ENCODE assay signal across 8 cellular contexts in the genomic region with DNA sequence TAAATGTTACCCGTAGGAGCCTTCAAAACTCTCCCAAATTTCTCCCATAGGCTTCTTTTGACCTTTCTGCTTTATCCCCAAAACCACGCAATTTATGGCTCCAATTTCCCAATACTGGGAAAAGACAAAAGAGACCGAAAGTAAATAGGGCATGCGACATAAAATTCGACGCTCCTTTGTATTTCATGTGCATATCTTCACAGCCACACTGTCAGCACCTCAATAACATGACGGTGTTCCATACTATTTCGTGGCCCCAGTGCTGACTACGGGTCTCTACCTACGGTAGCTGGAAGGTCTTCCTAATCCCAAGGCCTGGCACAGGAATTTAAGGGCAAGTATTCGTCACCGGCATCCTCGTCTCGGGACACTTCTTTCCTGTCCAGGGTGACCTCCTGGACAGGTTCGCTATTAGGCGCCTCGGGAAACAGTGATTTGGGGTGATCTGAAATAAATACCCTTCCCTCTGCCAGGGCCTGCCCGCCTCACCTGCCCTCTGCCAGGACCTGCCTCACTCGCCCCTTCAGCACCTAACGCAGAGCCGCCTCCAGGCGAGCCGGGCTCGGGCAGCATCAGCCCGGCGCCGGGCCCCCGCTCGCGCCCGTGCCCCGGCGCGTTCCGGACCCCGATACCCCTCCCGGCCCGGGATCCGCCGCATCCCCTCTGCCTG. TPM values are rescaled to one million over a fixed set of nuclear protein-coding genes. Genes with fewer than 3 reads are reported as not detected.
DNase-seq lines count a peak whose midpoint lies in the region; ATAC-seq and TF ChIP-seq lines count a peak whose summit lies in the region.

No MANE protein-coding gene starts in this region.

- H3K4me1 ChIP-seq in PC-9 (replicated peaks; ENCODE audit: insufficient read depth) (peaks cover 33% of the 10 kb centered on the region), neutrophil (ENCODE audit: control insufficient read depth in 1 of 2, insufficient read depth in 1 of 2, low read depth in 1 of 2, low read length in 1 of 2) (peaks cover 19% of the 10 kb centered on the region in 2 experiments)

- no peaks in the 10 kb centered on the region for H3K9me3 Mint-ChIP-seq in activated T-helper 2 cell treated with anti-CD3 and anti-CD28 coated beads, Interferon-gamma antibody, Interleukin-2, Interleukin-4, amounts not matched to agents 10 μg/mL and 5 μg/mL and 100 μg/mL, durations not matched to agents 14 hours and 24 hours and 36 hours

- CTCF ChIA-PET in PC-9 (lab: Charles Lee): no interaction called here

- H3K9me2 ChIP-seq in PC-9 (ENCODE audit: insufficient read depth): no peaks in the 10 kb centered on the region

- H3K36me3 Mint-ChIP-seq in activated T-helper 2 cell treated with anti-CD3 and anti-CD28 coated beads, Interferon-gamma antibody, Interleukin-2, Interleukin-4, amounts not matched to agents 10 μg/mL and 5 μg/mL and 100 μg/mL, durations not matched to agents 14 hours and 24 hours and 36 hours (ENCODE audit: low read depth): no peaks in the 10 kb centered on the region

- TF ChIP-seq CTCF in C4-2B (conservative IDR thresholded peaks at IDR 0.05) (no peak), PC-9 (conservative IDR thresholded peaks at IDR 0.05) (no peak), fibroblast of villous mesenchyme (IDR thresholded peaks at IDR 0.05; ENCODE audit: insufficient read depth, low read depth, low read length) (no peak), neutrophil (IDR thresholded peaks at IDR 0.05) (no peak)

- TSS peak; percentile 45 for BruUV-seq in PC-9 (replicated peaks; lab: Mats Ljungman, UMichigan)

- no peaks in the 10 kb centered on the region for H3K36me3 ChIP-seq in PC-9 (ENCODE audit: low read depth)
- no peaks in the 10 kb centered on the region for H3K36me3 ChIP-seq in neutrophil

- H3K4me1 Mint-ChIP-seq in activated T-helper 2 cell treated with anti-CD3 and anti-CD28 coated beads, Interferon-gamma antibody, Interleukin-2, Interleukin-4, amounts not matched to agents 10 μg/mL and 5 μg/mL and 100 μg/mL, durations not matched to agents 14 hours and 24 hours and 36 hours (ENCODE audit: low read depth): peaks cover 34% of the 10 kb centered on the region

- peaks cover 12% of the 10 kb centered on the region; the same call in 1 of the 2 replicates for H4K20me1 ChIP-seq in PC-9 (ENCODE audit: insufficient read depth)

- intact Hi-C loops in PC-9 (cut with micrococcal nuclease; ENCODE audit: unreplicated experiment): no loop called here
- intact Hi-C loops in activated T-helper 2 cell treated with anti-CD3 and anti-CD28 coated beads, Interferon-gamma antibody, Interleukin-2, Interleukin-4, amounts not matched to agents 10 μg/mL and 5 μg/mL and 100 μg/mL, durations not matched to agents 14 hours and 24 hours and 36 hours (cut with micrococcal nuclease): loop anchor here (5.0 to 10.0 kb wide), 4 partner anchors 85 to 310 kb away; a partner anchor contains a TSS

- ATAC-seq in GM19351 (IDR thresholded peaks at IDR 0.05; ENCODE audit: unreplicated experiment) (peak; percentile 71), HG03460 (IDR thresholded peaks at IDR 0.05; ENCODE audit: unreplicated experiment) (peak; percentile 65)

- H3K27ac ChIP-seq in C4-2B (peak overlapping the region; percentile 91), PC-9 (peak overlapping the region; percentile 48), neutrophil (peak overlapping the region; percentile 86)

- H3K27me3 ChIP-seq in PC-9 (ENCODE audit: insufficient read depth, low read depth): no peaks in the 10 kb centered on the region
- H3K27me3 ChIP-seq in neutrophil: no peaks in the 10 kb centered on the region

- H3K9me3 ChIP-seq in PC-9 (ENCODE audit: insufficient read depth, low read depth) (no peaks in the 10 kb centered on the region), neutrophil (no peaks in the 10 kb centered on the region)

- H2AFZ ChIP-seq in PC-9: peak overlapping the region; percentile 98

- H3K79me2 ChIP-seq in PC-9 (ENCODE audit: low read depth): peaks cover 47% of the 10 kb centered on the region

- peak overlapping the region; percentile 79 for H3K4me2 ChIP-seq in PC-9

- peak overlapping the region; percentile 79 for H3K4me3 Mint-ChIP-seq in activated T-helper 2 cell treated with anti-CD3 and anti-CD28 coated beads, Interferon-gamma antibody, Interleukin-2, Interleukin-4, amounts not matched to agents 10 μg/mL and 5 μg/mL and 100 μg/mL, durations not matched to agents 14 hours and 24 hours and 36 hours (ENCODE audit: low read depth)

- peak; percentile 43 to 57 for DNase-seq in PC-9
- peak; percentile 66 for DNase-seq in activated T-helper 2 cell treated with anti-CD3 and anti-CD28 coated beads, Interferon-gamma antibody, Interleukin-2, Interleukin-4, amounts not matched to agents 10 μg/mL and 5 μg/mL and 100 μg/mL, durations not matched to agents 14 hours and 24 hours and 36 hours (ENCODE audit: low spot score)
- DNase-seq in fibroblast of villous mesenchyme (ENCODE audit: low read depth): no peak
- peak; percentile 47 for DNase-seq in superior temporal gyrus (ENCODE audit: extremely low spot score)

- POLR2A ChIA-PET in PC-9 (lab: Charles Lee; ENCODE audit: unreplicated experiment): interaction anchor here (0.6 kb wide), 1 partner anchor 362 kb away, joined by 4 read pairs; no protein-coding TSS in a partner anchor

- H3F3A ChIP-seq in PC-9 (ENCODE audit: insufficient read depth, low read depth): peaks cover 29% of the 10 kb centered on the region

- H3K4me3 ChIP-seq in PC-9 (peak overlapping the region; percentile 61), fibroblast of villous mesenchyme (ENCODE audit: low read depth, low read length) (peak overlapping the region; percentile 56), neutrophil (ENCODE audit: low read depth in 1 of 2, low read length in 1 of 2) (peak overlapping the region; percentile 89 to 95)

- H3K27me3 Mint-ChIP-seq in activated T-helper 2 cell treated with anti-CD3 and anti-CD28 coated beads, Interferon-gamma antibody, Interleukin-2, Interleukin-4, amounts not matched to agents 10 μg/mL and 5 μg/mL and 100 μg/mL, durations not matched to agents 14 hours and 24 hours and 36 hours (ENCODE audit: low read depth): peaks cover 15% of the 10 kb centered on the region

- peak overlapping the region; percentile 15 for H3K27ac Mint-ChIP-seq in activated T-helper 2 cell treated with anti-CD3 and anti-CD28 coated beads, Interferon-gamma antibody, Interleukin-2, Interleukin-4, amounts not matched to agents 10 μg/mL and 5 μg/mL and 100 μg/mL, durations not matched to agents 14 hours and 24 hours and 36 hours

RNA-seq across cellular contexts. Expression of a gene that starts 0.7 kb away (rescaled TPM):
- total RNA-seq in PC-9 (2021) (51.9 TPM in 2 replicates), fibroblast of villous mesenchyme (4.8 and 5.2 TPM in 2 replicates)
- total RNA-seq in activated T-helper 2 cell treated with anti-CD3 and anti-CD28 coated beads, Interferon-gamma antibody, Interleukin-2, Interleukin-4, amounts not matched to agents 10 μg/mL and 5 μg/mL and 100 μg/mL, durations not matched to agents 14 hours and 24 hours and 36 hours: 32.1 and 33.9 TPM in 2 replicates
